ENCODE assay signal across 1 cellular context in genomic region chr16:10940501-10941079, GRCh38.
TF ChIP-seq lines count a peak whose summit lies in the region.

No MANE protein-coding gene starts in this region.

TF ChIP-seq in GM12878, 131 proteins besides CTCF, POLR2A, EP300 and RAD21:
- TF ChIP-seq BMI1 (IDR thresholded peaks at IDR 0.05; ENCODE audit: borderline replicate concordance): no peak
- peak; percentile 62; the same call in 1 of the 2 replicates for TF ChIP-seq MXI1 (IDR thresholded peaks at IDR 0.05; ENCODE audit: low read depth, low read length)
- TF ChIP-seq BCL3 (IDR thresholded peaks at IDR 0.05; ENCODE audit: borderline replicate concordance, insufficient read depth, low read depth, low read length, poor library complexity, severe bottlenecking): no peak
- TF ChIP-seq CHD4 (IDR thresholded peaks at IDR 0.05): no peak
- TF ChIP-seq BHLHE40 (IDR thresholded peaks at IDR 0.05; ENCODE audit: borderline replicate concordance in 1 of 2, low read depth in 2 of 2, low read length in 1 of 2): peak; percentile 36 to 69; a peak in 2 of 4 replicates
- no peak for TF ChIP-seq CHD2 (IDR thresholded peaks at IDR 0.05; ENCODE audit: borderline replicate concordance, low read depth, low read length)
- no peak for TF ChIP-seq WRNIP1 (IDR thresholded peaks at IDR 0.05; ENCODE audit: borderline replicate concordance, low read depth, low read length)
- no peak for TF ChIP-seq E4F1 (IDR thresholded peaks at IDR 0.05; ENCODE audit: borderline replicate concordance, partially characterized antibody)
- no peak for TF ChIP-seq MYB (IDR thresholded peaks at IDR 0.05; ENCODE audit: borderline replicate concordance, low read depth, low read length)
- no peak for TF ChIP-seq ESRRA (IDR thresholded peaks at IDR 0.05; ENCODE audit: low read length)
- no peak for TF ChIP-seq SMAD5 (IDR thresholded peaks at IDR 0.05; ENCODE audit: low read depth)
- TF ChIP-seq POLR2AphosphoS2 (IDR thresholded peaks at IDR 0.05; ENCODE audit: low read depth, low read length): peak; percentile 64; the same call in 1 of the 2 replicates
- TF ChIP-seq MTA3 (IDR thresholded peaks at IDR 0.05; ENCODE audit: borderline replicate concordance, low read length): no peak
- TF ChIP-seq USF2 (IDR thresholded peaks at IDR 0.05; ENCODE audit: borderline replicate concordance, low read depth, low read length): no peak
- no peak for TF ChIP-seq ZZZ3 (IDR thresholded peaks at IDR 0.05; ENCODE audit: control insufficient read depth, insufficient read length, low read depth)
- 0 out of 2 replicates have a peak, but pooled peaks have one; percentile 53 for TF ChIP-seq HDGF (IDR thresholded peaks at IDR 0.05)
- TF ChIP-seq ZNF687 (IDR thresholded peaks at IDR 0.05): 0 out of 2 replicates have a peak, but pooled peaks have one; percentile 3
